Comparison of ENCODE assay signal across 9 cellular contexts in the genomic region with DNA sequence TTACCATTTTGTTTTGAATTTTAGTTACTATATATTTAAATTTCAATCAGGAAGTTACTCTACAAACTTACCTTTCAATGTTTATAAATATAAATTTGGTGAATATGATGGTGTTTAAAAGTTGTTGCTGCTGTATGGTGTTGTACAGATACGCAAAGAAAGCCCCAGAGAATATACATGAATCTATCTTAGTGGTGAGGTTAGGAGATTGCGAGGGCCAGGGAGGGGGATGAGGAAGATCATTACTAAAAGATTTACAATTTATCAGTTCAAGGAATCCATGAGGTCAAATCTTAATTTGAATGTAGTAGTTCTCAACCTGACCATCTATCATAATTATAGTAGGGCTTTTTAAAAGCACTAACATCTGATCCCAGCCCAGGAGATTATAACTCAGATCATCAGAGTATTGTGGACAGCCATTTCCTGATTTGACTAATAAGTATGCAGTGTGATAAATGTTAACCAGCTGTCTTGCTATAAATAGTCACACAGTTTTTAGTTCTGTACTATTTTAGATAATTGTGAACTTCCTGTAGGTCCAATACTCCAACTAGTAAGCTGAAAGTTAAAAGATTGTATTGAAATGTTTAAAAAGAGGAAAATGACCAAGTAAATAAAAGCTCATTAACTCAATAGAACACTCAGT. TPM values are rescaled to one million over a fixed set of nuclear protein-coding genes. Genes with fewer than 3 reads are reported as not detected.
DNase-seq lines count a peak whose midpoint lies in the region; ATAC-seq lines count a peak whose summit lies in the region.
"Had no signal": no experiment of that assay in that cellular context is flagged by ENCODE, and none has a peak within 500 bp of the region (broad histone marks: within the 10 kb centered on the region; RNA-seq: fewer than 3 reads in every experiment).

No MANE protein-coding gene starts in this region.

- H4K91ac ChIP-seq in mesenchymal stem cell (ENCODE audit: low read length), result no peak overlapping the region

- H3K9me3 ChIP-seq in mesenchymal stem cell (ENCODE audit: control insufficient read depth, low read length), result no peaks in the 10 kb centered on the region

- no peak overlapping the region for H2AFZ ChIP-seq in mesenchymal stem cell (ENCODE audit: low read depth, low read length)

- no peak overlapping the region for H3K4me3 ChIP-seq in mesenchymal stem cell (ENCODE audit: insufficient read depth in 1 of 2, low read depth in 1 of 2, low read length in 2 of 2)
- H3K4me3 ChIP-seq: skin epidermis had no signal

- H2BK5ac ChIP-seq in mesenchymal stem cell (ENCODE audit: low read depth, low read length, poor library complexity, severe bottlenecking), result no peak overlapping the region

- no peak overlapping the region for H2AK5ac ChIP-seq in mesenchymal stem cell (ENCODE audit: low read length, severe bottlenecking)

- H3K79me1 ChIP-seq in mesenchymal stem cell (replicated peaks; ENCODE audit: low read length, poor library complexity, severe bottlenecking), result peaks cover 19% of the 10 kb centered on the region

- no peak overlapping the region for H3K18ac ChIP-seq in mesenchymal stem cell (ENCODE audit: low read depth in 1 of 2, low read length in 2 of 2)

- no peak overlapping the region for H3K4ac ChIP-seq in mesenchymal stem cell (ENCODE audit: low read depth in 1 of 2, low read length in 2 of 2)

- H3K27me3 ChIP-seq in mesenchymal stem cell (ENCODE audit: control insufficient read depth in 1 of 2, insufficient read depth in 1 of 2, low read length in 2 of 2), result no peaks in the 10 kb centered on the region

- H3K23ac ChIP-seq in mesenchymal stem cell (ENCODE audit: low read length in 2 of 2), result no peak overlapping the region

- no peak overlapping the region for H2BK12ac ChIP-seq in mesenchymal stem cell (ENCODE audit: low read length in 2 of 2)

- peak; percentile 47 for DNase-seq in HCEC 1CT
- DNase-seq in NCI-H146 treated with DMSO at 0.1 percent for 48 hours (lab: John Stamatoyannopoulos, UW; ENCODE audit: unreplicated experiment), result peak; percentile 7
- peak; percentile 23 for DNase-seq in mesenchymal stem cell
- no peak for DNase-seq in AG08396 (ENCODE audit: low spot score)
- DNase-seq in HuH-7 (ENCODE audit: low spot score), result no peak
- DNase-seq in T1000 (lab: John Stamatoyannopoulos, UW), result no peak
- DNase-seq in NCI-H187 (lab: John Stamatoyannopoulos, UW), result no peak

- H2BK15ac ChIP-seq in mesenchymal stem cell (ENCODE audit: low read depth, poor library complexity, severe bottlenecking), result no peak overlapping the region

- WGBS in mesenchymal stem cell, result 100% methylated on average over 1 of the region's 2 CpGs

- H3K36me3 ChIP-seq in mesenchymal stem cell (ENCODE audit: control insufficient read depth in 1 of 2, insufficient read depth in 2 of 2, low read depth in 1 of 2, low read length in 2 of 2), result peaks cover 8 to 79% of the 10 kb centered on the region in 2 experiments

- peaks cover 3% of the 10 kb centered on the region for H3K4me1 ChIP-seq in mesenchymal stem cell (ENCODE audit: control insufficient read depth, insufficient read depth, low read depth, low read length)

- no peak overlapping the region for H3K14ac ChIP-seq in mesenchymal stem cell (ENCODE audit: low read length in 2 of 2)

- ATAC-seq in GM18519 (IDR thresholded peaks at IDR 0.05; ENCODE audit: low FRiP score, unreplicated experiment), result peak; percentile 76

- H4K8ac ChIP-seq in mesenchymal stem cell (ENCODE audit: low read length), result no peak overlapping the region

- H3K27ac ChIP-seq in mesenchymal stem cell (ENCODE audit: low read length, poor library complexity, severe bottlenecking), result no peak overlapping the region

- no peak overlapping the region for H2BK120ac ChIP-seq in mesenchymal stem cell (ENCODE audit: low read depth, low read length)

- H3K9ac ChIP-seq in mesenchymal stem cell (ENCODE audit: low read length), result peak overlapping the region; percentile 31

- no peak overlapping the region for H3K4me2 ChIP-seq in mesenchymal stem cell (ENCODE audit: low read length, poor library complexity, severe bottlenecking)

RNA-seq across cellular contexts. Expression of gene FAM3C, which starts 23.6 kb away (rescaled TPM):
- polyA plus RNA-seq in mesenchymal stem cell (2013, experiment 1 of 2), result 63.2 TPM
- polyA plus RNA-seq in mesenchymal stem cell (2013, experiment 2 of 2), result 59.6 TPM

RNA-seq across cellular contexts. Expression of gene WNT16, which starts 43.7 kb away (rescaled TPM):
- 0.73 TPM for polyA plus RNA-seq in mesenchymal stem cell (2013, experiment 1 of 2)
- polyA plus RNA-seq in mesenchymal stem cell (2013, experiment 2 of 2), result 0.85 TPM

Comparison
In these comparisons a context has a peak if more than half of its experiments do, and no peak if none do; other contexts are left out.
1. DNase-seq: peak in HCEC 1CT (single experiment), NCI-H146 treated with DMSO at 0.1 percent for 48 hours (single experiment) and mesenchymal stem cell (single experiment); none in AG08396 (single experiment), HuH-7 (single experiment), T1000 (single experiment) and NCI-H187 (0 of 2).